ENCODE assay signal across 1 cellular context in genomic region chr11:33507967-33508366, GRCh38.
TF ChIP-seq lines count a peak whose summit lies in the region.

No MANE protein-coding gene starts in this region.

TF ChIP-seq in K562, 482 proteins besides CTCF, POLR2A, EP300 and RAD21 (continued from another document):
- TF ChIP-seq ATF3 (IDR thresholded peaks at IDR 0.05) (0 out of 2 replicates have a peak, but pooled peaks have one; percentile 18), ATF3 (CRISPR knock-in tag; conservative IDR thresholded peaks at IDR 0.05) (no peak)
